In genomic region chr5:111984044-111984443, GRCh38 we compare ENCODE assay signal across 10 cellular contexts.
DNase-seq lines count a peak whose midpoint lies in the region; ATAC-seq and TF ChIP-seq lines count a peak whose summit lies in the region.
"Had no signal": no experiment of that assay in that cellular context is flagged by ENCODE, and none has a peak within 500 bp of the region (broad histone marks: within the 10 kb centered on the region; RNA-seq: fewer than 3 reads in every experiment).

No MANE protein-coding gene starts in this region.

- H3K27ac ChIP-seq in mesenchymal stem cell (ENCODE audit: low read length, poor library complexity, severe bottlenecking) (no peak overlapping the region), hepatocyte (no peak overlapping the region)
- H3K27ac ChIP-seq: KMS-11, WERI-Rb-1 had no signal

- H3K9me3 ChIP-seq in mesenchymal stem cell (ENCODE audit: control insufficient read depth, low read length), result no peaks in the 10 kb centered on the region
- H3K9me3 ChIP-seq in hepatocyte (ENCODE audit: low read depth), result no peaks in the 10 kb centered on the region

- peak overlapping the region in 1 of 2 experiments; percentile 92 for H2BK12ac ChIP-seq in mesenchymal stem cell (ENCODE audit: low read length in 2 of 2)

- H3K4me1 ChIP-seq in mesenchymal stem cell (ENCODE audit: control insufficient read depth, insufficient read depth, low read depth, low read length) (peaks cover 1% of the 10 kb centered on the region), hepatocyte (ENCODE audit: insufficient read depth) (no peaks in the 10 kb centered on the region)

- H3K23ac ChIP-seq in mesenchymal stem cell (ENCODE audit: low read length in 2 of 2), result no peak overlapping the region

- WGBS in mesenchymal stem cell, result 81% methylated on average over 2 of the region's 2 CpGs
- 71% methylated on average over 2 of the region's 2 CpGs for WGBS in hepatocyte (ENCODE audit: low lambda C conversion rate, missing lambda C conversion rate)

- H4K20me1 ChIP-seq in hepatocyte (ENCODE audit: insufficient read depth, poor library complexity, severe bottlenecking), result no peaks in the 10 kb centered on the region

- no peak overlapping the region for H2BK15ac ChIP-seq in mesenchymal stem cell (ENCODE audit: low read depth, poor library complexity, severe bottlenecking)

- no peak overlapping the region for H3K14ac ChIP-seq in mesenchymal stem cell (ENCODE audit: low read length in 2 of 2)

- no peaks in the 10 kb centered on the region for H3K79me1 ChIP-seq in mesenchymal stem cell (replicated peaks; ENCODE audit: low read length, poor library complexity, severe bottlenecking)

- H2BK120ac ChIP-seq in mesenchymal stem cell (ENCODE audit: low read depth, low read length), result no peak overlapping the region

- H2AK5ac ChIP-seq in mesenchymal stem cell (ENCODE audit: low read length, severe bottlenecking), result no peak overlapping the region

- H3K9ac ChIP-seq in mesenchymal stem cell (ENCODE audit: low read length), result peak overlapping the region; percentile 45
- H3K9ac ChIP-seq: KMS-11 had no signal

- H3K4ac ChIP-seq in mesenchymal stem cell (ENCODE audit: low read depth in 1 of 2, low read length in 2 of 2), result no peak overlapping the region

- H4K8ac ChIP-seq in mesenchymal stem cell (ENCODE audit: low read length), result no peak overlapping the region

- TF ChIP-seq CTCF in GM10266 (IDR thresholded peaks at IDR 0.05; ENCODE audit: control insufficient read depth, insufficient read depth, low read depth, missing control alignments) (no peak), hepatocyte (IDR thresholded peaks at IDR 0.05; ENCODE audit: poor library complexity) (no peak)

- ATAC-seq in HG02588 (IDR thresholded peaks at IDR 0.05; ENCODE audit: unreplicated experiment), result peak; percentile 75
- peak; percentile 97 for ATAC-seq in SK-N-SH treated with all-trans-retinoic acid at 6 μM for 48 hours
- ATAC-seq in HG03439 (IDR thresholded peaks at IDR 0.05; ENCODE audit: unreplicated experiment), result no peak

- no peak overlapping the region for H3K4me3 ChIP-seq in mesenchymal stem cell (ENCODE audit: insufficient read depth in 1 of 2, low read depth in 1 of 2, low read length in 2 of 2)
- H3K4me3 ChIP-seq in hepatocyte, result no peak overlapping the region

- DNase-seq in GM10266 (ENCODE audit: extremely low spot score) (peak; percentile 34), mesenchymal stem cell (peak; percentile 88), hepatocyte (ENCODE audit: low spot score) (no peak), NCI-H2107 (lab: John Stamatoyannopoulos, UW) (no peak)
- no peak for DNase-seq in activated T-cell treated with anti-CD3 and anti-CD28 coated beads, Interleukin-2, amount 50 U/mL, for 48 hours
- DNase-seq: WERI-Rb-1 had no signal

- no peak overlapping the region for H3K4me2 ChIP-seq in mesenchymal stem cell (ENCODE audit: low read length, poor library complexity, severe bottlenecking)
- no peak overlapping the region for H3K4me2 ChIP-seq in hepatocyte
- H3K4me2 ChIP-seq: KMS-11 had no signal

- H4K91ac ChIP-seq in mesenchymal stem cell (ENCODE audit: low read length), result no peak overlapping the region

- H2AFZ ChIP-seq in mesenchymal stem cell (ENCODE audit: low read depth, low read length) (no peak overlapping the region), hepatocyte (no peak overlapping the region)

- H2BK5ac ChIP-seq in mesenchymal stem cell (ENCODE audit: low read depth, low read length, poor library complexity, severe bottlenecking), result no peak overlapping the region

- H3K27me3 ChIP-seq in mesenchymal stem cell (ENCODE audit: control insufficient read depth in 1 of 2, insufficient read depth in 1 of 2, low read length in 2 of 2) (no peaks in the 10 kb centered on the region), hepatocyte (no peaks in the 10 kb centered on the region)

- H3K79me2 ChIP-seq in hepatocyte, result no peaks in the 10 kb centered on the region

- H3K9me2 ChIP-seq in hepatocyte (replicated peaks; ENCODE audit: insufficient read depth), result no peaks in the 10 kb centered on the region

- H3K36me3 ChIP-seq in mesenchymal stem cell (ENCODE audit: control insufficient read depth in 1 of 2, insufficient read depth in 2 of 2, low read depth in 1 of 2, low read length in 2 of 2), result no peaks in the 10 kb centered on the region
- no peaks in the 10 kb centered on the region for H3K36me3 ChIP-seq in hepatocyte (replicated peaks; ENCODE audit: insufficient read depth, low read depth)
- H3K36me3 ChIP-seq: WERI-Rb-1 had no signal

- peak overlapping the region in 1 of 2 experiments; percentile 53 for H3K18ac ChIP-seq in mesenchymal stem cell (ENCODE audit: low read depth in 1 of 2, low read length in 2 of 2)

TF ChIP-seq in SK-N-SH treated with all-trans-retinoic acid at 6 μM for 48 hours, 23 proteins besides CTCF, POLR2A, EP300 and RAD21:
- TF ChIP-seq ZFP3 (CRISPR knock-in tag; IDR thresholded peaks at IDR 0.05) (0 out of 2 replicates have a peak, but pooled peaks have one; percentile 43), TCF4 (CRISPR knock-in tag; IDR thresholded peaks at IDR 0.05; ENCODE audit: borderline replicate concordance) (peak; percentile 16; the same call in 1 of the 2 replicates), ZFP30 (CRISPR knock-in tag; IDR thresholded peaks at IDR 0.05) (no peak), PATZ1 (CRISPR knock-in tag; IDR thresholded peaks at IDR 0.05; ENCODE audit: borderline replicate concordance) (peak; percentile 48; the same call in 1 of the 2 replicates), ESRRG (CRISPR knock-in tag; IDR thresholded peaks at IDR 0.05) (no peak), ISL1 (CRISPR knock-in tag; IDR thresholded peaks at IDR 0.05) (peak; percentile 92), TOX (CRISPR knock-in tag; IDR thresholded peaks at IDR 0.05; ENCODE audit: borderline replicate concordance) (peak; percentile 45), CSDC2 (CRISPR knock-in tag; IDR thresholded peaks at IDR 0.05) (no peak), RARB (CRISPR knock-in tag; IDR thresholded peaks at IDR 0.05) (peak; percentile 50; the same call in 1 of the 2 replicates), SNAI2 (CRISPR knock-in tag; IDR thresholded peaks at IDR 0.05) (no peak)
- TF ChIP-seq, protein P1, sequence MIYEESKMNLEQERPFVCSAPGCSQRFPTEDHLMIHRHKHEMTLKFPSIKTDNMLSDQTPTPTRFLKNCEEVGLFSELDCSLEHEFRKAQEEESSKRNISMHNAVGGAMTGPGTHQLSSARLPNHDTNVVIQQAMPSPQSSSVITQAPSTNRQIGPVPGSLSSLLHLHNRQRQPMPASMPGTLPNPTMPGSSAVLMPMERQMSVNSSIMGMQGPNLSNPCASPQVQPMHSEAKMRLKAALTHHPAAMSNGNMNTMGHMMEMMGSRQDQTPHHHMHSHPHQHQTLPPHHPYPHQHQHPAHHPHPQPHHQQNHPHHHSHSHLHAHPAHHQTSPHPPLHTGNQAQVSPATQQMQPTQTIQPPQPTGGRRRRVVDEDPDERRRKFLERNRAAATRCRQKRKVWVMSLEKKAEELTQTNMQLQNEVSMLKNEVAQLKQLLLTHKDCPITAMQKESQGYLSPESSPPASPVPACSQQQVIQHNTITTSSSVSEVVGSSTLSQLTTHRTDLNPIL (CRISPR knock-in tag; IDR thresholded peaks at IDR 0.05; ENCODE audit: low read depth), result peak; percentile 84
- TF ChIP-seq, protein P2, sequence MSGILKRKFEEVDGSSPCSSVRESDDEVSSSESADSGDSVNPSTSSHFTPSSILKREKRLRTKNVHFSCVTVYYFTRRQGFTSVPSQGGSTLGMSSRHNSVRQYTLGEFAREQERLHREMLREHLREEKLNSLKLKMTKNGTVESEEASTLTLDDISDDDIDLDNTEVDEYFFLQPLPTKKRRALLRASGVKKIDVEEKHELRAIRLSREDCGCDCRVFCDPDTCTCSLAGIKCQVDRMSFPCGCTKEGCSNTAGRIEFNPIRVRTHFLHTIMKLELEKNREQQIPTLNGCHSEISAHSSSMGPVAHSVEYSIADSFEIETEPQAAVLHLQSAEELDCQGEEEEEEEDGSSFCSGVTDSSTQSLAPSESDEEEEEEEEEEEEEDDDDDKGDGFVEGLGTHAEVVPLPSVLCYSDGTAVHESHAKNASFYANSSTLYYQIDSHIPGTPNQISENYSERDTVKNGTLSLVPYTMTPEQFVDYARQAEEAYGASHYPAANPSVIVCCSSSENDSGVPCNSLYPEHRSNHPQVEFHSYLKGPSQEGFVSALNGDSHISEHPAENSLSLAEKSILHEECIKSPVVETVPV (CRISPR knock-in tag; IDR thresholded peaks at IDR 0.05), result peak; percentile 78; the same call in 1 of the 2 replicates

Comparison
In these comparisons a context has a peak if more than half of its experiments do, and no peak if none do; other contexts are left out.
1. DNase-seq: peak in GM10266 (single experiment) and mesenchymal stem cell (single experiment); none in hepatocyte (single experiment), activated T-cell treated with anti-CD3 and anti-CD28 coated beads, Interleukin-2, amount 50 U/mL, for 48 hours (0 of 2) and NCI-H2107 (single experiment).